In the genomic region with DNA sequence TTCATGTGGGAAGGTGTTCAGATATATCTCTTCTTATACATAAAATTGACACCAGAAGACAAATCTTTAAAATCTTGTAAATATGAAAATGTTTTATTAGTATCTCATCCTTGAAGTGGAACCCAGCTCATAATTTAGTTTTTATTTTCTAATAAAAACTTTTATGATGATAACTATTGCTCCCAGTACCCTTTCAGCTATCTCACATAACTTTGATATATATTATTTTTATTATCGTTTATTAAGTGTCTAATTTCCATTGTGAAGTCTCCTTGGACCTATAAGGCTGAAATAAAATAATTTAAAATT, we compare ENCODE assay signal across 30 cellular contexts. TPM values are rescaled to one million over a fixed set of nuclear protein-coding genes. Genes with fewer than 3 reads are reported as not detected.
"Had no signal": no experiment of that assay in that cellular context is flagged by ENCODE, and none has a peak within 500 bp of the region (broad histone marks: within the 10 kb centered on the region; RNA-seq: fewer than 3 reads in every experiment).

No MANE protein-coding gene starts in this region.

- H3K4me1 ChIP-seq: neural progenitor cell, parathyroid adenoma, psoas muscle, right lobe of liver, sigmoid colon, stomach, thyroid gland, tibial nerve, upper lobe of left lung, uterus had no signal

- H3K79me2 ChIP-seq: parathyroid adenoma had no signal

- H3K27ac ChIP-seq: neural progenitor cell, ovary, parathyroid adenoma, psoas muscle, right lobe of liver, sigmoid colon, stomach, thoracic aorta, thyroid gland, tibial nerve, upper lobe of left lung, uterus had no signal

- DNase-seq: natural killer cell; occipital lobe; ovary; posterior cingulate gyrus; psoas muscle; right cardiac atrium; right lobe of liver; sigmoid colon; small intestine; stimulated activated CD4-positive, alpha-beta T cell treated with anti-CD3 and anti-CD28 coated beads, Interleukin-15, amount 100 ng/mL, for 24 hours; stimulated activated CD4-positive, alpha-beta T cell treated with anti-CD3 and anti-CD28 coated beads, Interleukin-2, amount 100 ng/mL, for 24 hours; stimulated activated CD4-positive, alpha-beta T cell treated with anti-CD3 and anti-CD28 coated beads, Interleukin-2, amount 100 ng/mL, for 48 hours; stimulated activated CD4-positive, alpha-beta T cell treated with anti-CD3 and anti-CD28 coated beads, Interleukin-4, amount 100 ng/mL, for 24 hours; stimulated activated naive B cell treated with anti-CD40 and anti-IgM and Interleukin-4, amounts not matched to agents 10 μg/mL and 1 μg/mL and 100 μg/mL, for 72 hours; stimulated activated naive CD4-positive, alpha-beta T cell treated with Interleukin-2 at 50 U/mL for 16 hours; stomach; thyroid gland; trophoblast cell; upper lobe of left lung; uterus had no signal

- H3K4me3 ChIP-seq: neural progenitor cell, ovary, psoas muscle, right lobe of liver, sigmoid colon, stomach, thyroid gland, tibial nerve, upper lobe of left lung, uterus had no signal

- H3K27me3 Mint-ChIP-seq: progenitor cell of endocrine pancreas; stimulated activated naive B cell treated with anti-CD40 and anti-IgM and Interleukin-4, amounts not matched to agents 10 μg/mL and 1 μg/mL and 100 μg/mL, for 72 hours; stimulated activated naive CD8-positive, alpha-beta T cell treated with anti-CD3 and anti-CD28 coated beads, Interleukin-15, Interleukin-2, amounts not matched to agents 100 ng/mL and 50 ng/mL, for 24 hours had no signal

- H3K27ac Mint-ChIP-seq: natural killer cell; nephron; neural progenitor cell; progenitor cell of endocrine pancreas; stimulated activated effector memory CD8-positive, alpha-beta T cell treated with anti-CD3 and anti-CD28 coated beads, Interleukin-12 subunit alpha, Interleukin-12 subunit beta, amount 100 ng/mL, for 72 hours; stimulated activated naive B cell treated with anti-CD40 and anti-IgM and Interleukin-4, amounts not matched to agents 10 μg/mL and 1 μg/mL and 100 μg/mL, for 72 hours; stimulated activated naive CD8-positive, alpha-beta T cell treated with anti-CD3 and anti-CD28 coated beads, Interleukin-15, Interleukin-2, amounts not matched to agents 100 ng/mL and 50 ng/mL, for 24 hours had no signal

- ATAC-seq: natural killer cell; psoas muscle; right cardiac atrium; right lobe of liver; stimulated activated effector memory CD8-positive, alpha-beta T cell treated with anti-CD3 and anti-CD28 coated beads, Interleukin-12 subunit alpha, Interleukin-12 subunit beta, amount 100 ng/mL, for 72 hours; stimulated activated naive B cell treated with anti-CD40 and anti-IgM and Interleukin-4, amounts not matched to agents 10 μg/mL and 1 μg/mL and 100 μg/mL, for 72 hours had no signal

- H3K4me1 Mint-ChIP-seq: natural killer cell; nephron; neural progenitor cell; stimulated activated effector memory CD8-positive, alpha-beta T cell treated with anti-CD3 and anti-CD28 coated beads, Interleukin-12 subunit alpha, Interleukin-12 subunit beta, amount 100 ng/mL, for 72 hours; stimulated activated naive B cell treated with anti-CD40 and anti-IgM and Interleukin-4, amounts not matched to agents 10 μg/mL and 1 μg/mL and 100 μg/mL, for 72 hours had no signal

- H3K36me3 ChIP-seq: neural progenitor cell, ovary, right lobe of liver, thyroid gland, upper lobe of left lung, uterus had no signal

- H2AFZ ChIP-seq: neural progenitor cell, parathyroid adenoma had no signal

- H3K27me3 ChIP-seq: neural progenitor cell, ovary, right lobe of liver, sigmoid colon, stomach, thyroid gland, tibial nerve, upper lobe of left lung, uterus had no signal

- H3K36me3 Mint-ChIP-seq: stimulated activated effector memory CD8-positive, alpha-beta T cell treated with anti-CD3 and anti-CD28 coated beads, Interleukin-12 subunit alpha, Interleukin-12 subunit beta, amount 100 ng/mL, for 72 hours had no signal

- H3K4me3 Mint-ChIP-seq: natural killer cell; nephron; neural progenitor cell; stimulated activated effector memory CD8-positive, alpha-beta T cell treated with anti-CD3 and anti-CD28 coated beads, Interleukin-12 subunit alpha, Interleukin-12 subunit beta, amount 100 ng/mL, for 72 hours; stimulated activated naive B cell treated with anti-CD40 and anti-IgM and Interleukin-4, amounts not matched to agents 10 μg/mL and 1 μg/mL and 100 μg/mL, for 72 hours; stimulated activated naive CD8-positive, alpha-beta T cell treated with anti-CD3 and anti-CD28 coated beads, Interleukin-15, Interleukin-2, amounts not matched to agents 100 ng/mL and 50 ng/mL, for 24 hours had no signal

- H3K9ac ChIP-seq: neural progenitor cell, parathyroid adenoma had no signal

- H3K4me2 ChIP-seq: neural progenitor cell had no signal

- FAIRE-seq: small intestine had no signal

RNA-seq across cellular contexts. Expression of gene PCDHB15, which starts 16.0 kb away (rescaled TPM):
- total RNA-seq: natural killer cell had no signal

RNA-seq across cellular contexts. Expression of gene PCDHB14, which starts 38.0 kb away (rescaled TPM):
- total RNA-seq: natural killer cell had no signal

RNA-seq across cellular contexts. Expression of gene SLC25A2, which starts 42.7 kb away (rescaled TPM):
- total RNA-seq: occipital lobe, temporal lobe had no signal
- polyA plus RNA-seq: neural cell, stomach had no signal

RNA-seq across cellular contexts. Expression of gene PCDHB13, which starts 47.5 kb away (rescaled TPM):
- total RNA-seq: natural killer cell had no signal

RNA-seq across cellular contexts. Expression of gene PCDHB12, which starts 52.7 kb away (rescaled TPM):
- total RNA-seq: natural killer cell had no signal
